ENCODE assay signal across 9 cellular contexts in the genomic region with DNA sequence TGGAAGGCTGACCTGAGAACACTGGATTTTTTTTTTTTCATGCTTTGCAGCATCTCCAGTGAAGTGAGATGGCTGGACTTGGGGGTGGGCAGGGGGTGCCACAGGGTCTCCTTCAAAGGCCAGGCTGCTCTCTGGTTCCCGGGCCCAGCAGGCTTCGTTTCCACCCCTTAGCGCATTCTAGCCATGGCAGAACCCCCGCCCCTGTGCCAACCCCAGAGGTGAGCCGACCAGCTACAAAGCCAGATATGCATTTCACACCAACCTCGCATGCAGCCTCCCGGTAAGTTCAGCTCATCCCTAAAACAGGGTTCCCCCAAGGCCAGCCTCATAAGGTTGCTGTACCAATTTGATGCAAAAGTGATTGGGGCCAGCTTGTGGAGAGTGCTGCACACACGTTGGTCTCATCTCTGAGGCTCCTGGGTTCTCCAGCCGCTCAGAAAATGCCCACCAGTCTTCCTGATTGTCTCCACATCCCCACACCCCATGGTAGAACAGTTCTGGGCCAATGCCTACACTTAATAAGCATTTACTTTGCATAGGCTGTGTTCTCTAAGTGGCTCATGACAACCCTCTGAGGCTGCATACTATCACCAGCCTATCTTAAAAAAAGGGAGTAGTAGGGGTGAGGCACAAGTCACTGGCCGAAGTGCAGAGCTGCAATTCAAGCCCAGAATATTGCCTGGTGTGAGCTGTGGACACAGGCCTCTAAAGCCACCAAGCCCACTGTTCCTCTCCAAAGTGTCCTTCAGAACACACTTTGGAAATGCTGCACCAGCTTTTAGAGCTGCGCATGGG. TPM values are rescaled to one million over a fixed set of nuclear protein-coding genes. Genes with fewer than 3 reads are reported as not detected.
DNase-seq lines count a peak whose midpoint lies in the region; ATAC-seq, FAIRE-seq and TF ChIP-seq lines count a peak whose summit lies in the region.
"Had no signal": no experiment of that assay in that cellular context is flagged by ENCODE, and none has a peak within 500 bp of the region (broad histone marks: within the 10 kb centered on the region; RNA-seq: fewer than 3 reads in every experiment).

No MANE protein-coding gene starts in this region.

- CTCF ChIA-PET in WTC11 (lab: Charles Lee): no interaction called here

- FAIRE-seq in frontal cortex (lab: Jason Lieb, UNC): no peak

- H3K4me1 ChIP-seq in right lobe of liver: peaks cover 3 to 79% (median 46%) of the 10 kb centered on the region in 4 donors

- H3K4me1 Mint-ChIP-seq in WTC11 (peaks cover 97% of the 10 kb centered on the region), type B pancreatic cell (ENCODE audit: unreplicated experiment) (peaks cover 83% of the 10 kb centered on the region)

- POLR2A ChIA-PET in WTC11 (lab: Charles Lee): no interaction called here

- H3K4me3 Mint-ChIP-seq in WTC11 (no peak overlapping the region; the same call in none of the 2 replicates), type B pancreatic cell (peak overlapping the region; percentile 40)

- intact Hi-C loops in left cardiac atrium (cut with DNase I): loop anchor here in 1 of 2 donors (10.0 kb wide), 1 partner anchor 73 kb away; no protein-coding TSS in a partner anchor
- intact Hi-C loops in Right ventricle myocardium inferior (cut with DNase I): no loop called here
- intact Hi-C loops in right lobe of liver (cut with DNase I): no loop called here

- no peaks in the 10 kb centered on the region for H3K27me3 ChIP-seq in right lobe of liver
- H3K27me3 ChIP-seq: neutrophil had no signal

- no peaks in the 10 kb centered on the region for H3K36me3 Mint-ChIP-seq in WTC11
- peaks cover 13% of the 10 kb centered on the region for H3K36me3 Mint-ChIP-seq in type B pancreatic cell

- TF ChIP-seq POLR2A in right lobe of liver (IDR thresholded peaks at IDR 0.05): no peak

- no peaks in the 10 kb centered on the region for H3K9me3 ChIP-seq in right lobe of liver
- H3K9me3 ChIP-seq: neutrophil had no signal

- H3K27ac ChIP-seq in right lobe of liver: peak overlapping the region in 2 of 3 donors; percentile 49 to 80

- H3K27me3 Mint-ChIP-seq in WTC11 (ENCODE audit: low read depth) (no peaks in the 10 kb centered on the region), type B pancreatic cell (no peaks in the 10 kb centered on the region)

- DNase-seq in left cardiac atrium (peak; percentile 14), Right ventricle myocardium inferior (ENCODE audit: missing footprints) (no peak), WTC11 (ENCODE audit: low spot score) (no peak), right lobe of liver (peak in 1 of 3 donors; percentile 43), type B pancreatic cell (ENCODE audit: extremely low spot score, unreplicated experiment) (no peak), SHP77 (lab: John Stamatoyannopoulos, UW) (no peak), frontal cortex (ENCODE audit: low spot score in 2 of 2) (no peak)

- ATAC-seq in left cardiac atrium (no peak), Right ventricle myocardium inferior (no peak), WTC11 (no peak), right lobe of liver (no peak), GM21528 (IDR thresholded peaks at IDR 0.05; ENCODE audit: low FRiP score, unreplicated experiment) (no peak)

- TF ChIP-seq CTCF in WTC11 (IDR thresholded peaks at IDR 0.05): no peak
- no peak for TF ChIP-seq CTCF in right lobe of liver (IDR thresholded peaks at IDR 0.05)
- TF ChIP-seq CTCF in type B pancreatic cell (conservative IDR thresholded peaks at IDR 0.05): no peak

- H3K36me3 ChIP-seq in right lobe of liver: no peaks in the 10 kb centered on the region
- H3K36me3 ChIP-seq: neutrophil had no signal

- no peaks in the 10 kb centered on the region for H3K9me3 Mint-ChIP-seq in WTC11
- H3K9me3 Mint-ChIP-seq in type B pancreatic cell: no peaks in the 10 kb centered on the region

- no peak overlapping the region for H3K4me3 ChIP-seq in right lobe of liver

- 51% methylated on average over 5 of the region's 11 CpGs for WGBS in right lobe of liver (ENCODE audit: insufficient coverage, low coverage, low lambda C conversion rate, missing lambda C conversion rate)

- H3K27ac Mint-ChIP-seq in WTC11 (peak overlapping the region; percentile 69), type B pancreatic cell (peak overlapping the region; percentile 62)

TF ChIP-seq in WTC11, 78 proteins besides CTCF, POLR2A, EP300 and RAD21:
- TF ChIP-seq GRHL2 (CRISPR knock-in tag; IDR thresholded peaks at IDR 0.05; ENCODE audit: insufficient replicate concordance, severe bottlenecking) (no peak), ATF2 (CRISPR knock-in tag; IDR thresholded peaks at IDR 0.05; ENCODE audit: borderline replicate concordance, low read depth) (no peak), ZNF121 (CRISPR knock-in tag; IDR thresholded peaks at IDR 0.05) (no peak), JAZF1 (CRISPR knock-in tag; IDR thresholded peaks at IDR 0.05) (no peak), SMAD3 (CRISPR knock-in tag; IDR thresholded peaks at IDR 0.05; ENCODE audit: borderline replicate concordance) (no peak), GABPB1 (CRISPR knock-in tag; IDR thresholded peaks at IDR 0.05) (no peak), TEAD1 (CRISPR knock-in tag; IDR thresholded peaks at IDR 0.05) (no peak), TEAD4 (CRISPR knock-in tag; IDR thresholded peaks at IDR 0.05) (no peak), ZBTB21 (CRISPR knock-in tag; IDR thresholded peaks at IDR 0.05; ENCODE audit: borderline replicate concordance) (no peak), NFE2L1 (CRISPR knock-in tag; IDR thresholded peaks at IDR 0.05) (no peak), RELA (CRISPR knock-in tag; IDR thresholded peaks at IDR 0.05; ENCODE audit: borderline replicate concordance) (no peak), EMX1 (CRISPR knock-in tag; IDR thresholded peaks at IDR 0.05) (no peak), OVOL2 (CRISPR knock-in tag; IDR thresholded peaks at IDR 0.05; ENCODE audit: borderline replicate concordance) (no peak), ZNF671 (CRISPR knock-in tag; IDR thresholded peaks at IDR 0.05) (no peak)
- TF ChIP-seq, protein P1, sequence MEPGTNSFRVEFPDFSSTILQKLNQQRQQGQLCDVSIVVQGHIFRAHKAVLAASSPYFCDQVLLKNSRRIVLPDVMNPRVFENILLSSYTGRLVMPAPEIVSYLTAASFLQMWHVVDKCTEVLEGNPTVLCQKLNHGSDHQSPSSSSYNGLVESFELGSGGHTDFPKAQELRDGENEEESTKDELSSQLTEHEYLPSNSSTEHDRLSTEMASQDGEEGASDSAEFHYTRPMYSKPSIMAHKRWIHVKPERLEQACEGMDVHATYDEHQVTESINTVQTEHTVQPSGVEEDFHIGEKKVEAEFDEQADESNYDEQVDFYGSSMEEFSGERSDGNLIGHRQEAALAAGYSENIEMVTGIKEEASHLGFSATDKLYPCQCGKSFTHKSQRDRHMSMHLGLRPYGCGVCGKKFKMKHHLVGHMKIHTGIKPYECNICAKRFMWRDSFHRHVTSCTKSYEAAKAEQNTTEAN (CRISPR knock-in tag; IDR thresholded peaks at IDR 0.05): no peak
- TF ChIP-seq, protein P2, sequence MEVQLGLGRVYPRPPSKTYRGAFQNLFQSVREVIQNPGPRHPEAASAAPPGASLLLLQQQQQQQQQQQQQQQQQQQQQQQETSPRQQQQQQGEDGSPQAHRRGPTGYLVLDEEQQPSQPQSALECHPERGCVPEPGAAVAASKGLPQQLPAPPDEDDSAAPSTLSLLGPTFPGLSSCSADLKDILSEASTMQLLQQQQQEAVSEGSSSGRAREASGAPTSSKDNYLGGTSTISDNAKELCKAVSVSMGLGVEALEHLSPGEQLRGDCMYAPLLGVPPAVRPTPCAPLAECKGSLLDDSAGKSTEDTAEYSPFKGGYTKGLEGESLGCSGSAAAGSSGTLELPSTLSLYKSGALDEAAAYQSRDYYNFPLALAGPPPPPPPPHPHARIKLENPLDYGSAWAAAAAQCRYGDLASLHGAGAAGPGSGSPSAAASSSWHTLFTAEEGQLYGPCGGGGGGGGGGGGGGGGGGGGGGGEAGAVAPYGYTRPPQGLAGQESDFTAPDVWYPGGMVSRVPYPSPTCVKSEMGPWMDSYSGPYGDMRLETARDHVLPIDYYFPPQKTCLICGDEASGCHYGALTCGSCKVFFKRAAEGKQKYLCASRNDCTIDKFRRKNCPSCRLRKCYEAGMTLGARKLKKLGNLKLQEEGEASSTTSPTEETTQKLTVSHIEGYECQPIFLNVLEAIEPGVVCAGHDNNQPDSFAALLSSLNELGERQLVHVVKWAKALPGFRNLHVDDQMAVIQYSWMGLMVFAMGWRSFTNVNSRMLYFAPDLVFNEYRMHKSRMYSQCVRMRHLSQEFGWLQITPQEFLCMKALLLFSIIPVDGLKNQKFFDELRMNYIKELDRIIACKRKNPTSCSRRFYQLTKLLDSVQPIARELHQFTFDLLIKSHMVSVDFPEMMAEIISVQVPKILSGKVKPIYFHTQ (CRISPR knock-in tag; IDR thresholded peaks at IDR 0.05): no peak

RNA-seq across cellular contexts. Expression of gene SMAD7, which starts 23.3 kb away (rescaled TPM):
- total RNA-seq in left cardiac atrium: 10 to 100 TPM; 17.1 to 49.0 TPM
- 12.0 TPM for total RNA-seq in Right ventricle myocardium inferior
- 26.7 to 44.7 TPM (median 29.5 TPM) in 3 replicates for total RNA-seq in WTC11 (2021)
- 10 to 100 TPM in 4 of 6 experiments, 1 to 10 TPM in 2; 8.2 to 13.5 (median 11.0) TPM for total RNA-seq in right lobe of liver
- total RNA-seq in type B pancreatic cell (ENCODE audit: low replicate concordance): 17.8 and 30.9 TPM in 2 replicates
- 14.7 TPM for total RNA-seq in frontal cortex
